ENCODE assay signal across 10 cellular contexts in the genomic region with DNA sequence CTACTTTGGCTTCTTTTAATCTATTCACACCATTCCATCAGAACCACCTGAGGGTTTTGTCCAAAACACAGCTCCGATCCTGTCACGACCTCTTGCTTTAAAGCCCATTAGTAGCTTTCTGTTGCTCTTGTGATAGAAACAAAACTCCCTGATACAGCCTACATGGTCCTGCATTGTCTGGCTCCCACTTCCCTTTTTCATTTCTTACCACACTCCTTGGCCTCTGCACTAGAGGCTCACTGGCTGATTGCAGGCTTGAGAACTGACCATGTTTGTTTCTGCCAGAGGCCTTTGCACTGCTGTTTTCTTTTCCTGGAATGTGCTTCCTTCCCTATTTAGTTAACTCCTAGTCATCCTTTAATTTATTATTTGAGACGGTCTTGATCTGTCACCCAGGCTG. TPM values are rescaled to one million over a fixed set of nuclear protein-coding genes. Genes with fewer than 3 reads are reported as not detected.
DNase-seq lines count a peak whose midpoint lies in the region; ATAC-seq lines count a peak whose summit lies in the region.
"Had no signal": no experiment of that assay in that cellular context is flagged by ENCODE, and none has a peak within 500 bp of the region (broad histone marks: within the 10 kb centered on the region; RNA-seq: fewer than 3 reads in every experiment).

No MANE protein-coding gene starts in this region.

- peak; percentile 82 for ATAC-seq in GM18867 (IDR thresholded peaks at IDR 0.05; ENCODE audit: unreplicated experiment)
- peak; percentile 90 for ATAC-seq in GM21723 (IDR thresholded peaks at IDR 0.05; ENCODE audit: unreplicated experiment)
- ATAC-seq in HG02759 (IDR thresholded peaks at IDR 0.05; ENCODE audit: unreplicated experiment) = no peak

- peaks cover 41 to 76% of the 10 kb centered on the region in 2 experiments for H3K36me3 ChIP-seq in mesenchymal stem cell (ENCODE audit: control insufficient read depth in 1 of 2, insufficient read depth in 2 of 2, low read depth in 1 of 2, low read length in 2 of 2)

- peaks cover 6% of the 10 kb centered on the region for H3K4me1 ChIP-seq in mesenchymal stem cell (ENCODE audit: control insufficient read depth, insufficient read depth, low read depth, low read length)

- H2BK120ac ChIP-seq in mesenchymal stem cell (ENCODE audit: low read depth, low read length) = no peak overlapping the region

- no peak overlapping the region for H2BK15ac ChIP-seq in mesenchymal stem cell (ENCODE audit: low read depth, poor library complexity, severe bottlenecking)

- no peak overlapping the region for H2AFZ ChIP-seq in mesenchymal stem cell (ENCODE audit: low read depth, low read length)

- peaks cover 17% of the 10 kb centered on the region for H3K9me3 ChIP-seq in mesenchymal stem cell (ENCODE audit: control insufficient read depth, low read length)

- no peak overlapping the region for H3K14ac ChIP-seq in mesenchymal stem cell (ENCODE audit: low read length in 2 of 2)

- no peak overlapping the region for H3K27ac ChIP-seq in mesenchymal stem cell (ENCODE audit: low read length, poor library complexity, severe bottlenecking)

- peaks cover 20% of the 10 kb centered on the region for H3K79me1 ChIP-seq in mesenchymal stem cell (replicated peaks; ENCODE audit: low read length, poor library complexity, severe bottlenecking)

- H2AK5ac ChIP-seq in mesenchymal stem cell (ENCODE audit: low read length, severe bottlenecking) = no peak overlapping the region

- H4K8ac ChIP-seq in mesenchymal stem cell (ENCODE audit: low read length) = no peak overlapping the region

- H3K23ac ChIP-seq in mesenchymal stem cell (ENCODE audit: low read length in 2 of 2) = no peak overlapping the region

- H3K18ac ChIP-seq in mesenchymal stem cell (ENCODE audit: low read depth in 1 of 2, low read length in 2 of 2) = no peak overlapping the region

- H2BK5ac ChIP-seq in mesenchymal stem cell (ENCODE audit: low read depth, low read length, poor library complexity, severe bottlenecking) = no peak overlapping the region

- no peak overlapping the region for H3K4me2 ChIP-seq in mesenchymal stem cell (ENCODE audit: low read length, poor library complexity, severe bottlenecking)

- no peak overlapping the region for H3K9ac ChIP-seq in mesenchymal stem cell (ENCODE audit: low read length)

- no peak overlapping the region for H3K4me3 ChIP-seq in mesenchymal stem cell (ENCODE audit: insufficient read depth in 1 of 2, low read depth in 1 of 2, low read length in 2 of 2)

- no peak overlapping the region for H2BK12ac ChIP-seq in mesenchymal stem cell (ENCODE audit: low read length in 2 of 2)

- WGBS in mesenchymal stem cell = 68% methylated on average over 3 of the region's 3 CpGs

- peak overlapping the region; percentile 23 for H4K91ac ChIP-seq in mesenchymal stem cell (ENCODE audit: low read length)

- DNase-seq in KG1 (lab: John Stamatoyannopoulos, UW) (peak; percentile 13), mesenchymal stem cell (no peak), NCI-H1417 (lab: John Stamatoyannopoulos, UW) (no peak), kidney tubule cell (ENCODE audit: low spot score) (no peak), NCI-H1048 (lab: John Stamatoyannopoulos, UW) (no peak)
- DNase-seq: activated CD4-positive, alpha-beta T cell treated with anti-CD3 and anti-CD28 coated beads, Interleukin-2, amount 50 U/mL, for 4 hours; NCI-H524 treated with DMSO at 0.1 percent for 48 hours had no signal

- no peak overlapping the region for H3K4ac ChIP-seq in mesenchymal stem cell (ENCODE audit: low read depth in 1 of 2, low read length in 2 of 2)

- H3K27me3 ChIP-seq in mesenchymal stem cell (ENCODE audit: control insufficient read depth in 1 of 2, insufficient read depth in 1 of 2, low read length in 2 of 2) = no peaks in the 10 kb centered on the region

RNA-seq across cellular contexts. Expression of a gene that starts 23.7 kb away (rescaled TPM):
- 77.7 TPM for polyA plus RNA-seq in mesenchymal stem cell (2013, experiment 1 of 2)
- polyA plus RNA-seq in mesenchymal stem cell (2013, experiment 2 of 2) = 76.1 TPM

RNA-seq across cellular contexts. Expression of a gene that starts 35.1 kb away (rescaled TPM):
- polyA plus RNA-seq in mesenchymal stem cell (2013, experiment 1 of 2) = 4.8 TPM
- polyA plus RNA-seq in mesenchymal stem cell (2013, experiment 2 of 2) = 4.9 TPM
